Comparison of ENCODE assay signal across 11 cellular contexts in the genomic region with DNA sequence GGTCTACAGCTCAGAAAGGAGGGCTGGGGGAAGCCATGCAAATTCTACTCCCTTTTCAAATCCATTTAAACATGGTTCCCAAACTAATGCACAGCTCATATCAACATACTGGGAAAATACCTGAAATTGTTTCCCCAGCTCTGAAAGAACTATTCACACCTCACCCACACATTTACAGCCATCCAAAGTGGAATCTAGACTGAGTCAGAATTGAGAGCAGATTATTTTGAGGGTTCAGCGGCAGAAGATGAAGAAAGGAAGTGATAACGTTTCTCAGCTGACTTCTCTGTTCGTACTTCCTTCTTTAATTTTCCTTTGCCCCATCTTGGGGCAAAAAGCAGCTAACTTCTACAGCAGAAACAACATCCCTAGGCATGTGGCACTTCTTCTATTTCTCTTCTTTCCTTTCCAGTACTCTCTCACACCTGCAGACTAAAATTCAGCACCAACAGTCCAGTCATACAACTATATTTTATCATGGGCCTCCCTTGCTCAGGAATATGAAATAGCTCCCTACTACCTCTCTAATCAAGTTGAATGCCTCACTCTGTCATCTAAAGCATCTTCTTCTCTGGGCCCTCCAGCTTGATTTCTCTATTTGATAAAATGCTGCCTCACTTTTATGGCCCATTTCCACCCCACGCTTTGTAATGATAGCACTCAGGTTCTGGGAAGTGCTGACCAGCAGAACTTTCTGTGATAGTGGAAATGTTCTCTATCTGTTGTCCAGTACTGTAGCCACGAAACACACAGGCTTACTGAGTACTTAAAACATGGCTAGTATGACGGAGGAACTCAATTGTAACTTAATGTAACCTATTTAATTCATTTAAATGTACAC. TPM values are rescaled to one million over a fixed set of nuclear protein-coding genes. Genes with fewer than 3 reads are reported as not detected.
A peak's percentile ranks its signal among the peaks of the same experiment; 100 is the strongest.
DNase-seq lines count a peak whose midpoint lies in the region; ATAC-seq and TF ChIP-seq lines count a peak whose summit lies in the region.
"Had no signal": no experiment of that assay in that cellular context is flagged by ENCODE, and none has a peak within 500 bp of the region (broad histone marks: within the 10 kb centered on the region; RNA-seq: fewer than 3 reads in every experiment).

No MANE protein-coding gene starts in this region.

- no peak for TF ChIP-seq CTCF in HL-60 (IDR thresholded peaks at IDR 0.05; ENCODE audit: insufficient read depth, low read length)
- no peak for TF ChIP-seq CTCF in GM10248 (IDR thresholded peaks at IDR 0.05; ENCODE audit: control extremely low read depth, extremely low read depth, low read depth, missing control alignments)

- no peak for ATAC-seq in stimulated activated effector memory CD8-positive, alpha-beta T cell treated with anti-CD3 and anti-CD28 coated beads, Interleukin-12 subunit alpha, Interleukin-12 subunit beta, amount 100 ng/mL, for 72 hours
- ATAC-seq in HG02852 (IDR thresholded peaks at IDR 0.05; ENCODE audit: unreplicated experiment) (no peak), HG02981 (IDR thresholded peaks at IDR 0.05; ENCODE audit: unreplicated experiment) (no peak)

- H3K4me3 ChIP-seq in HL-60 (replicated peaks; ENCODE audit: insufficient read depth, low read length), result no peak overlapping the region
- no peak overlapping the region for H3K4me3 ChIP-seq in SJCRH30
- H3K4me3 ChIP-seq in duodenal mucosa (ENCODE audit: low read depth in 1 of 2, low read length in 2 of 2), result no peak overlapping the region

- H3K9me3 ChIP-seq in SJCRH30 (replicated peaks) (no peaks in the 10 kb centered on the region), duodenal mucosa (ENCODE audit: control insufficient read depth in 1 of 2, low read length in 2 of 2) (no peaks in the 10 kb centered on the region)

- peaks cover 99% of the 10 kb centered on the region for H3K4me1 Mint-ChIP-seq in stimulated activated effector memory CD8-positive, alpha-beta T cell treated with anti-CD3 and anti-CD28 coated beads, Interleukin-12 subunit alpha, Interleukin-12 subunit beta, amount 100 ng/mL, for 72 hours

- peak overlapping the region; percentile 92 for H3K27ac Mint-ChIP-seq in stimulated activated effector memory CD8-positive, alpha-beta T cell treated with anti-CD3 and anti-CD28 coated beads, Interleukin-12 subunit alpha, Interleukin-12 subunit beta, amount 100 ng/mL, for 72 hours

- peaks cover 38% of the 10 kb centered on the region for H3K36me3 Mint-ChIP-seq in stimulated activated effector memory CD8-positive, alpha-beta T cell treated with anti-CD3 and anti-CD28 coated beads, Interleukin-12 subunit alpha, Interleukin-12 subunit beta, amount 100 ng/mL, for 72 hours

- H3K9me3 Mint-ChIP-seq in stimulated activated effector memory CD8-positive, alpha-beta T cell treated with anti-CD3 and anti-CD28 coated beads, Interleukin-12 subunit alpha, Interleukin-12 subunit beta, amount 100 ng/mL, for 72 hours, result no peaks in the 10 kb centered on the region

- H3K27me3 ChIP-seq in HL-60 (ENCODE audit: insufficient read depth, poor library complexity, severe bottlenecking) (no peaks in the 10 kb centered on the region), SJCRH30 (no peaks in the 10 kb centered on the region), duodenal mucosa (ENCODE audit: control insufficient read depth in 1 of 2, insufficient read depth in 2 of 2, low read length in 2 of 2) (no peaks in the 10 kb centered on the region)

- POLR2A ChIA-PET in GM10248 (lab: Yijun Ruan, JAX), result no interaction called here

- H3K36me3 ChIP-seq in SJCRH30 (no peaks in the 10 kb centered on the region), duodenal mucosa (ENCODE audit: control insufficient read depth in 1 of 2, insufficient read depth in 2 of 2, low read length in 2 of 2) (no peaks in the 10 kb centered on the region)

- no peak overlapping the region for H3K9ac ChIP-seq in duodenal mucosa (ENCODE audit: low read depth in 1 of 2, low read length in 2 of 2)

- peak overlapping the region; percentile 77 for H3K4me3 Mint-ChIP-seq in stimulated activated effector memory CD8-positive, alpha-beta T cell treated with anti-CD3 and anti-CD28 coated beads, Interleukin-12 subunit alpha, Interleukin-12 subunit beta, amount 100 ng/mL, for 72 hours

- H3K4me1 ChIP-seq in SJCRH30, result peaks cover 54% of the 10 kb centered on the region
- H3K4me1 ChIP-seq in duodenal mucosa (ENCODE audit: control insufficient read depth in 1 of 2, insufficient read depth in 2 of 2, low read length in 2 of 2), result peaks cover 48 to 54% of the 10 kb centered on the region in 2 donors

- H3K27ac ChIP-seq in HL-60 (replicated peaks) (peak overlapping the region; percentile 87), SJCRH30 (peak overlapping the region; percentile 91), duodenal mucosa (ENCODE audit: low read depth, low read length) (peak overlapping the region; percentile 45)

- DNase-seq in HL-60 (ENCODE audit: low read depth in 1 of 2, low spot score in 1 of 2) (peak in 1 of 2 experiments; percentile 47), SJCRH30 (no peak), mucosa of gallbladder (ENCODE audit: low spot score) (no peak), GM10248 (ENCODE audit: extremely low spot score) (no peak)
- DNase-seq in stimulated activated effector memory CD8-positive, alpha-beta T cell treated with anti-CD3 and anti-CD28 coated beads, Interleukin-12 subunit alpha, Interleukin-12 subunit beta, amount 100 ng/mL, for 72 hours (ENCODE audit: low spot score in 2 of 2), result peak in 1 of 2 donors; percentile 57
- DNase-seq: foreskin fibroblast, NCI-H1436 treated with DMSO at 0.1 percent for 48 hours, SW 1271 had no signal

- CTCF ChIA-PET in GM10248 (lab: Yijun Ruan, JAX), result interaction anchor here (0.9 to 6.6 kb wide), 15 partner anchors 9 to 306 kb away, joined by 3 to 61 read pairs (median 4); no protein-coding TSS in a partner anchor

RNA-seq across cellular contexts. Expression of gene ARHGAP25, which starts 35.9 kb away (rescaled TPM):
- total RNA-seq in SJCRH30 (2014; rRNA removed; shearing (Covaris generic)), result 6.3 and 6.6 TPM in 2 replicates
- 12.6 TPM for total RNA-seq in mucosa of gallbladder
